1 cellular context compared by ENCODE assay signal in genomic region chr17:57862410-57862989, GRCh38.
A peak's percentile ranks its signal among the peaks of the same experiment; 100 is the strongest.
TF ChIP-seq lines count a peak whose summit lies in the region.

No MANE protein-coding gene starts in this region.

TF ChIP-seq in HepG2, 621 proteins besides CTCF, POLR2A, EP300 and RAD21 (continued from another document and continues in another):
- TF ChIP-seq ZNF275 (CRISPR knock-in tag; IDR thresholded peaks at IDR 0.05; ENCODE audit: borderline replicate concordance) = peak; percentile 28; the same call in 1 of the 2 replicates
- no peak for TF ChIP-seq MTF2 (CRISPR knock-in tag; IDR thresholded peaks at IDR 0.05; ENCODE audit: borderline replicate concordance)
- no peak for TF ChIP-seq SOX6 (IDR thresholded peaks at IDR 0.05)
- peak; percentile 65; the same call in 1 of the 2 replicates for TF ChIP-seq SOX6 (CRISPR knock-in tag; IDR thresholded peaks at IDR 0.05)
- 0 out of 2 replicates have a peak, but pooled peaks have one; percentile 13 for TF ChIP-seq ZNF749 (CRISPR knock-in tag; IDR thresholded peaks at IDR 0.05; ENCODE audit: borderline replicate concordance)
- TF ChIP-seq GATA4 (IDR thresholded peaks at IDR 0.05; ENCODE audit: borderline replicate concordance, low read depth) = no peak
- TF ChIP-seq DMTF1 (CRISPR knock-in tag; IDR thresholded peaks at IDR 0.05) = no peak
- no peak for TF ChIP-seq POGZ (CRISPR knock-in tag; IDR thresholded peaks at IDR 0.05)
- peak; percentile 33; the same call in 1 of the 2 replicates for TF ChIP-seq ZHX1 (CRISPR knock-in tag; IDR thresholded peaks at IDR 0.05; ENCODE audit: low read depth)
- TF ChIP-seq TEAD2 (CRISPR knock-in tag; IDR thresholded peaks at IDR 0.05) = no peak
- TF ChIP-seq ZGPAT (CRISPR knock-in tag; IDR thresholded peaks at IDR 0.05) = no peak; the same call in 1 of the 2 replicates
- TF ChIP-seq ZNF660 (CRISPR knock-in tag; IDR thresholded peaks at IDR 0.05; ENCODE audit: borderline replicate concordance, low read depth) = no peak
- TF ChIP-seq RBM22 (optimal IDR thresholded peaks at IDR 0.05; ENCODE audit: low read length) = peak; percentile 75
- TF ChIP-seq TRAFD1 (CRISPR knock-in tag; IDR thresholded peaks at IDR 0.05; ENCODE audit: borderline replicate concordance) = no peak
- no peak for TF ChIP-seq ELF1 (CRISPR knock-in tag; IDR thresholded peaks at IDR 0.05)
- no peak for TF ChIP-seq ATM (IDR thresholded peaks at IDR 0.05; ENCODE audit: borderline replicate concordance)
- TF ChIP-seq KDM5A (IDR thresholded peaks at IDR 0.05; ENCODE audit: borderline replicate concordance, low read length) = 0 out of 2 replicates have a peak, but pooled peaks have one; percentile 67
- TF ChIP-seq ZEB1 (IDR thresholded peaks at IDR 0.05; ENCODE audit: insufficient replicate concordance, low read depth) = peak; percentile 66
- no peak; the same call in 1 of the 2 replicates for TF ChIP-seq ZBTB7A (CRISPR knock-in tag; IDR thresholded peaks at IDR 0.05)
- no peak for TF ChIP-seq TEF (CRISPR knock-in tag; IDR thresholded peaks at IDR 0.05)
- no peak for TF ChIP-seq EED (CRISPR knock-in tag; IDR thresholded peaks at IDR 0.05)
- no peak for TF ChIP-seq TFDP1 (CRISPR knock-in tag; IDR thresholded peaks at IDR 0.05; ENCODE audit: borderline replicate concordance)
- no peak for TF ChIP-seq ZNF850 (CRISPR knock-in tag; conservative IDR thresholded peaks at IDR 0.05)
- no peak; the same call in none of the 2 replicates for TF ChIP-seq NR0B2 (CRISPR knock-in tag; IDR thresholded peaks at IDR 0.05)
- no peak for TF ChIP-seq ZNF17 (CRISPR knock-in tag; IDR thresholded peaks at IDR 0.05)
- TF ChIP-seq ZNF691 (CRISPR knock-in tag; IDR thresholded peaks at IDR 0.05; ENCODE audit: borderline replicate concordance, low read depth) = no peak
- peak; percentile 87 for TF ChIP-seq MED8 (CRISPR knock-in tag; IDR thresholded peaks at IDR 0.05; ENCODE audit: insufficient replicate concordance)
- no peak for TF ChIP-seq ZBTB44 (CRISPR knock-in tag; IDR thresholded peaks at IDR 0.05)
- TF ChIP-seq ZXDC (CRISPR knock-in tag; IDR thresholded peaks at IDR 0.05) = no peak
- TF ChIP-seq HNF1A (IDR thresholded peaks at IDR 0.05; ENCODE audit: low read depth) = no peak
- TF ChIP-seq HNF1A (CRISPR knock-in tag; IDR thresholded peaks at IDR 0.05; ENCODE audit: borderline replicate concordance) = no peak
- 0 out of 2 replicates have a peak, but pooled peaks have one; percentile 54 for TF ChIP-seq ZNF747 (CRISPR knock-in tag; IDR thresholded peaks at IDR 0.05; ENCODE audit: borderline replicate concordance)
